In genomic region chr19:23145617-23146415, GRCh38 we compare ENCODE assay signal across 26 cellular contexts. TPM values are rescaled to one million over a fixed set of nuclear protein-coding genes. Genes with fewer than 3 reads are reported as not detected.
"Had no signal": no experiment of that assay in that cellular context is flagged by ENCODE, and none has a peak within 500 bp of the region (broad histone marks: within the 10 kb centered on the region; RNA-seq: fewer than 3 reads in every experiment).

No MANE protein-coding gene starts in this region.

- FAIRE-seq: keratinocyte had no signal

- H3K4me1 ChIP-seq: left lung, lower lobe of right lung, right atrium auricular region, right lobe of liver, tibial nerve, uterus had no signal

- H3K36me3 ChIP-seq: lower lobe of right lung, ovary, right atrium auricular region, right lobe of liver, tibial nerve, uterus had no signal

- DNase-seq: kidney glomerular epithelial cell; left cardiac atrium; left lung; lower lobe of right lung; mammary epithelial cell; mesenchymal stem cell; naive B cell; natural killer cell; nephron progenitor cell; ovary; right lobe of liver; stimulated activated CD4-positive, alpha-beta T cell treated with anti-CD3 and anti-CD28 coated beads, Interleukin-1b, Interleukin-23, amount 100 ng/mL, for 48 hours; stimulated activated CD4-positive, alpha-beta T cell treated with anti-CD3 and anti-CD28 coated beads, Interleukin-2, amount 100 ng/mL, for 48 hours; stimulated activated CD4-positive, alpha-beta T cell treated with anti-CD3 and anti-CD28 coated beads, Interleukin-4, amount 100 ng/mL, for 4 hours; stimulated activated CD8-positive, alpha-beta memory T cell treated with anti-CD3 and anti-CD28 coated beads, Interleukin-4, amount 100 ng/mL, for 48 hours; stimulated activated naive CD4-positive, alpha-beta T cell treated with Interleukin-2 at 50 U/mL for 16 hours; stimulated activated naive CD8-positive, alpha-beta T cell treated with anti-CD3 and anti-CD28 coated beads, Interleukin-15, amount 100 ng/mL, for 72 hours; substantia nigra; uterus had no signal

- H3K4me3 ChIP-seq: left lung, lower lobe of right lung, ovary, right atrium auricular region, right lobe of liver, smooth muscle cell, tibial nerve, uterus had no signal

- H3K27me3 ChIP-seq: left lung, ovary, right atrium auricular region, right lobe of liver, tibial nerve, uterus had no signal

- ATAC-seq: left cardiac atrium; left lung; lower lobe of right lung; natural killer cell; right lobe of liver; stimulated activated memory B cell treated with anti-CD40 and anti-IgM and Interleukin-4, amounts not matched to agents 10 μg/mL and 1 μg/mL and 100 μg/mL, for 72 hours; stimulated activated naive CD8-positive, alpha-beta T cell treated with anti-CD3 and anti-CD28 coated beads, Interleukin-15, amount 100 ng/mL, for 72 hours had no signal

- H3K27ac ChIP-seq: left lung, lower lobe of right lung, ovary, right atrium auricular region, right lobe of liver, tibial nerve, uterus had no signal

- H3K4me2 ChIP-seq: smooth muscle cell had no signal

RNA-seq across cellular contexts. Expression of gene ZNF730, which starts 29.0 kb away (rescaled TPM):
- total RNA-seq: omental fat pad, right atrium auricular region, right lobe of liver had no signal
- polyA plus RNA-seq: liver had no signal
